In the genomic region with DNA sequence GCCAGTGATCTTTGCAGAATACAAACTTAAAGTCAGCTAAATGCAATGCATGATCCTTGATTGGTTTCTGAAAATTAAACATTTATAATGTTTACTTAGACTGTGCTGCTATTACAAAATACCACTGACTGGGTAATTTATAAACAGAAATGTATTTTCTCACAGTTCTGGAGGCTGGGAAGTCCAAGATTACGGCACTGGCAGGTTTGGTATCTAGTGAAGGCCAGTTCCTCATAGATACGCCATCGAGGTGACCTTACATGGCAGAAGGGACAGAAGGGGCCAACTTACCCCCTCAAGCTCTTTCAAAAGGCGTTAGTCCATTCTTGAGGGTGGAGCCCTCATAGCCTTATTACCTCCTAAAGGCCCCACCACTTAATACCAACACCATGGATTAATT, we compare ENCODE assay signal across 29 cellular contexts. TPM values are rescaled to one million over a fixed set of nuclear protein-coding genes. Genes with fewer than 3 reads are reported as not detected.
"Had no signal": no experiment of that assay in that cellular context is flagged by ENCODE, and none has a peak within 500 bp of the region (broad histone marks: within the 10 kb centered on the region; RNA-seq: fewer than 3 reads in every experiment).

No MANE protein-coding gene starts in this region.

- H3K36me3 ChIP-seq: ovary, right lobe of liver, sigmoid colon, suprapubic skin, tibial artery, transverse colon, upper lobe of right lung, uterus had no signal

- H3K27me3 ChIP-seq: ovary, right lobe of liver, sigmoid colon, suprapubic skin, testis, tibial artery, transverse colon, upper lobe of right lung, uterus had no signal

- H3K36me3 Mint-ChIP-seq: naive thymus-derived CD4-positive, alpha-beta T cell; natural killer cell; stimulated activated memory B cell treated with anti-CD40 and anti-IgM and Interleukin-4, amounts not matched to agents 10 μg/mL and 1 μg/mL and 100 μg/mL, for 72 hours had no signal

- H3K4me3 ChIP-seq: ovary, psoas muscle, right lobe of liver, sigmoid colon, suprapubic skin, testis, tibial artery, transverse colon, upper lobe of right lung, uterus had no signal

- H3K27ac ChIP-seq: ovary, parathyroid adenoma, psoas muscle, right lobe of liver, sigmoid colon, suprapubic skin, testis, tibial artery, transverse colon, upper lobe of right lung, uterus had no signal

- ATAC-seq: naive thymus-derived CD4-positive, alpha-beta T cell; natural killer cell; psoas muscle; right cardiac atrium; right lobe of liver; stimulated activated memory B cell treated with anti-CD40 and anti-IgM and Interleukin-4, amounts not matched to agents 10 μg/mL and 1 μg/mL and 100 μg/mL, for 72 hours; stimulated activated naive CD8-positive, alpha-beta T cell treated with anti-CD3 and anti-CD28 coated beads, Interleukin-15, amount 100 ng/mL, for 72 hours; stimulated activated naive CD8-positive, alpha-beta T cell treated with anti-CD3 and anti-CD28 coated beads, Interleukin-15, Interleukin-2, amounts not matched to agents 100 U/mL and 50 U/mL, for 24 hours; upper lobe of right lung had no signal

- H3K79me2 ChIP-seq: parathyroid adenoma had no signal

- H2AFZ ChIP-seq: parathyroid adenoma had no signal

- H3K9me3 ChIP-seq: ovary, psoas muscle, right lobe of liver, sigmoid colon, suprapubic skin, testis, tibial artery, transverse colon, upper lobe of right lung, uterus had no signal

- H3K9ac ChIP-seq: parathyroid adenoma had no signal

- H3K4me1 ChIP-seq: parathyroid adenoma, uterus had no signal

- H3K9me3 Mint-ChIP-seq: natural killer cell; stimulated activated memory B cell treated with anti-CD40 and anti-IgM and Interleukin-4, amounts not matched to agents 10 μg/mL and 1 μg/mL and 100 μg/mL, for 72 hours had no signal

- H3K27ac Mint-ChIP-seq: naive thymus-derived CD4-positive, alpha-beta T cell; natural killer cell; nephron; progenitor cell of endocrine pancreas; stimulated activated memory B cell treated with anti-CD40 and anti-IgM and Interleukin-4, amounts not matched to agents 10 μg/mL and 1 μg/mL and 100 μg/mL, for 72 hours; type B pancreatic cell had no signal

- H3K27me3 Mint-ChIP-seq: progenitor cell of endocrine pancreas; stimulated activated memory B cell treated with anti-CD40 and anti-IgM and Interleukin-4, amounts not matched to agents 10 μg/mL and 1 μg/mL and 100 μg/mL, for 72 hours; stimulated activated naive CD8-positive, alpha-beta T cell treated with anti-CD3 and anti-CD28 coated beads, Interleukin-15, amount 100 ng/mL, for 72 hours; type B pancreatic cell had no signal

- DNase-seq: naive thymus-derived CD4-positive, alpha-beta T cell; natural killer cell; occipital lobe; ovary; posterior cingulate gyrus; psoas muscle; right cardiac atrium; sigmoid colon; small intestine; stimulated activated CD4-positive, alpha-beta T cell treated with anti-CD3 and anti-CD28 coated beads, Interleukin-1b, Interleukin-23, amount 100 ng/mL, for 48 hours; stimulated activated CD4-positive, alpha-beta T cell treated with anti-CD3 and anti-CD28 coated beads, Interleukin-4, amount 100 ng/mL, for 1 hour; stimulated activated CD4-positive, alpha-beta T cell treated with anti-CD3 and anti-CD28 coated beads, Interleukin-4, amount 100 ng/mL, for 4 hours; stimulated activated CD8-positive, alpha-beta memory T cell treated with anti-CD3 and anti-CD28 coated beads, Interleukin-4, amount 100 ng/mL, for 48 hours; stimulated activated naive CD4-positive, alpha-beta T cell; stimulated activated naive CD8-positive, alpha-beta T cell treated with anti-CD3 and anti-CD28 coated beads, Interleukin-15, amount 100 ng/mL, for 72 hours; stimulated activated naive CD8-positive, alpha-beta T cell treated with anti-CD3 and anti-CD28 coated beads, Interleukin-15, Interleukin-2, amounts not matched to agents 100 U/mL and 50 U/mL, for 24 hours; substantia nigra; testis; tibial artery; transverse colon; upper lobe of right lung had no signal

- H3K4me3 Mint-ChIP-seq: naive thymus-derived CD4-positive, alpha-beta T cell; natural killer cell; nephron; stimulated activated memory B cell treated with anti-CD40 and anti-IgM and Interleukin-4, amounts not matched to agents 10 μg/mL and 1 μg/mL and 100 μg/mL, for 72 hours; stimulated activated naive CD8-positive, alpha-beta T cell treated with anti-CD3 and anti-CD28 coated beads, Interleukin-15, amount 100 ng/mL, for 72 hours; type B pancreatic cell had no signal

RNA-seq across cellular contexts. Expression of a gene that starts 40.1 kb away (rescaled TPM):
- polyA plus RNA-seq: naive thymus-derived CD4-positive, alpha-beta T cell had no signal
